In genomic region chr17:55448681-55449080, GRCh38 we compare ENCODE assay signal across 16 cellular contexts. TPM values are rescaled to one million over a fixed set of nuclear protein-coding genes. Genes with fewer than 3 reads are reported as not detected.
A peak's percentile ranks its signal among the peaks of the same experiment; 100 is the strongest.
DNase-seq lines count a peak whose midpoint lies in the region; ATAC-seq and TF ChIP-seq lines count a peak whose summit lies in the region.
"Had no signal": no experiment of that assay in that cellular context is flagged by ENCODE, and none has a peak within 500 bp of the region (broad histone marks: within the 10 kb centered on the region; RNA-seq: fewer than 3 reads in every experiment).

No MANE protein-coding gene starts in this region.

- H3K4ac ChIP-seq in IMR-90 (ENCODE audit: low read depth, low read length): peak overlapping the region; percentile 58; the same call in 1 of the 2 replicates
- H3K4ac ChIP-seq in mesenchymal stem cell (ENCODE audit: low read depth in 1 of 2, low read length in 2 of 2): peak overlapping the region in 1 of 2 experiments; percentile 33

- H4K5ac ChIP-seq in IMR-90 (ENCODE audit: low read depth, low read length): no peak overlapping the region

- TF ChIP-seq CTCF in IMR-90 (conservative IDR thresholded peaks at IDR 0.05; ENCODE audit: low read depth, low read length) (no peak), astrocyte of the spinal cord (IDR thresholded peaks at IDR 0.05; ENCODE audit: low read depth, low read length) (no peak)

- H2BK15ac ChIP-seq in IMR-90 (ENCODE audit: low read depth, low read length) (0 out of 3 replicates have a peak overlapping the region, but pooled peaks have one; percentile 21), mesenchymal stem cell (ENCODE audit: low read depth, poor library complexity, severe bottlenecking) (no peak overlapping the region)

- CTCF ChIA-PET in IMR-90 (lab: Yijun Ruan, JAX): no interaction called here

- H3K18ac ChIP-seq in IMR-90 (ENCODE audit: low read depth, low read length): peak overlapping the region; percentile 20; the same call in 1 of the 2 replicates
- peak overlapping the region in 1 of 2 experiments; percentile 33 for H3K18ac ChIP-seq in mesenchymal stem cell (ENCODE audit: low read depth in 1 of 2, low read length in 2 of 2)

- TF ChIP-seq POLR2A in IMR-90 (IDR thresholded peaks at IDR 0.05; ENCODE audit: low read depth, low read length): no peak

- H3K27ac ChIP-seq in IMR-90 (ENCODE audit: insufficient read depth, low read length) (peak overlapping the region; percentile 78; the same call in 1 of the 2 replicates), mesenchymal stem cell (ENCODE audit: low read length, poor library complexity, severe bottlenecking) (peak overlapping the region; percentile 10)
- H3K27ac ChIP-seq: brain microvascular endothelial cell, tibial artery had no signal

- WGBS in IMR-90 (ENCODE audit: extremely low coverage in 2 of 2, insufficient read length in 1 of 2), 2 experiments: no CpG with 5 or more reads among the region's 4 CpGs
- WGBS in mesenchymal stem cell: 9% methylated on average over 4 of the region's 4 CpGs

- H3K56ac ChIP-seq in IMR-90 (ENCODE audit: extremely low read depth, insufficient read depth, low read length): no peak overlapping the region

- H3K23ac ChIP-seq in IMR-90 (ENCODE audit: low read depth, low read length) (no peak overlapping the region; the same call in 1 of the 2 replicates), mesenchymal stem cell (ENCODE audit: low read length in 2 of 2) (no peak overlapping the region)

- H2BK20ac ChIP-seq in IMR-90 (ENCODE audit: low read depth, low read length): peak overlapping the region; percentile 11; the same call in 1 of the 2 replicates

- H3K9me3 ChIP-seq in IMR-90 (ENCODE audit: control insufficient read depth, insufficient read depth, low read length): no peaks in the 10 kb centered on the region
- no peaks in the 10 kb centered on the region for H3K9me3 ChIP-seq in mesenchymal stem cell (ENCODE audit: control insufficient read depth, low read length)
- H3K9me3 ChIP-seq: gastrocnemius medialis, right lobe of liver, tibial artery had no signal

- H2BK12ac ChIP-seq in mesenchymal stem cell (ENCODE audit: low read length in 2 of 2): no peak overlapping the region

- no peak overlapping the region for H3K4me2 ChIP-seq in IMR-90 (ENCODE audit: low read depth, low read length)
- H3K4me2 ChIP-seq in mesenchymal stem cell (ENCODE audit: low read length, poor library complexity, severe bottlenecking): no peak overlapping the region

- H3K4me1 ChIP-seq in IMR-90 (ENCODE audit: control insufficient read depth, insufficient read depth, low read length) (peaks cover 28% of the 10 kb centered on the region), mesenchymal stem cell (ENCODE audit: control insufficient read depth, insufficient read depth, low read depth, low read length) (peaks cover 19% of the 10 kb centered on the region)
- H3K4me1 ChIP-seq: tibial artery had no signal

- no peaks in the 10 kb centered on the region for H3K79me1 ChIP-seq in IMR-90 (ENCODE audit: low read depth in 1 of 2, low read length in 2 of 2)
- no peaks in the 10 kb centered on the region for H3K79me1 ChIP-seq in mesenchymal stem cell (replicated peaks; ENCODE audit: low read length, poor library complexity, severe bottlenecking)

- DNase-seq in AG08396 (ENCODE audit: low spot score) (peak; percentile 13), IMR-90 (peak; percentile 75), astrocyte of the spinal cord (ENCODE audit: low read depth, low spot score) (peak; percentile 63), mesenchymal stem cell (peak; percentile 92), epidermal melanocyte (ENCODE audit: insufficient read length, low spot score) (no peak)
- DNase-seq: activated naive CD4-positive, alpha-beta T cell; brain microvascular endothelial cell; gastrocnemius medialis; NCI-H1092; NCI-H510A treated with DMSO at 0.1 percent for 48 hours; right lobe of liver; stimulated activated CD4-positive, alpha-beta T cell treated with anti-CD3 and anti-CD28 coated beads, Interleukin-4, amount 100 ng/mL, for 24 hours; tibial artery had no signal

- H2AK5ac ChIP-seq in IMR-90 (ENCODE audit: low read depth, low read length): 0 out of 2 replicates have a peak overlapping the region, but pooled peaks have one; percentile 5
- H2AK5ac ChIP-seq in mesenchymal stem cell (ENCODE audit: low read length, severe bottlenecking): no peak overlapping the region

- no TSS peak for BruUV-seq in IMR-90 (replicated peaks; lab: Mats Ljungman, UMichigan)

- no peak overlapping the region for H4K91ac ChIP-seq in IMR-90 (ENCODE audit: insufficient read depth, low read depth, low read length)
- no peak overlapping the region for H4K91ac ChIP-seq in mesenchymal stem cell (ENCODE audit: low read length)

- in situ Hi-C loops in IMR-90 (cut with MboI; ENCODE audit: low sequenced_read_pairs): no loop called here
- in situ Hi-C loops in astrocyte of the spinal cord (cut with HindIII; ENCODE audit: low sequenced_read_pairs): no loop called here

- no peaks in the 10 kb centered on the region for H3K36me3 ChIP-seq in IMR-90 (ENCODE audit: control insufficient read depth, insufficient read depth, low read length)
- H3K36me3 ChIP-seq in mesenchymal stem cell (ENCODE audit: control insufficient read depth in 1 of 2, insufficient read depth in 2 of 2, low read depth in 1 of 2, low read length in 2 of 2): no peaks in the 10 kb centered on the region
- H3K36me3 ChIP-seq: brain microvascular endothelial cell, gastrocnemius medialis, right lobe of liver, tibial artery had no signal

- no peak overlapping the region for H3K9ac ChIP-seq in IMR-90 (ENCODE audit: low read depth, low read length)
- H3K9ac ChIP-seq in mesenchymal stem cell (ENCODE audit: low read length): no peak overlapping the region

- H4K8ac ChIP-seq in IMR-90 (ENCODE audit: low read depth in 2 of 2, low read length in 2 of 2): no peak overlapping the region
- no peak overlapping the region for H4K8ac ChIP-seq in mesenchymal stem cell (ENCODE audit: low read length)

- H3K9me1 ChIP-seq in IMR-90 (ENCODE audit: insufficient read depth, low read length): peaks cover 23% of the 10 kb centered on the region

- no peak overlapping the region for H2AK9ac ChIP-seq in IMR-90 (replicated peaks; ENCODE audit: low read depth, low read length, poor library complexity)

- no peak for TF ChIP-seq RAD21 in IMR-90 (IDR thresholded peaks at IDR 0.05; ENCODE audit: low read length)

- intact Hi-C loops in IMR-90 (cut with micrococcal nuclease): no loop called here

- no peak overlapping the region for H3K14ac ChIP-seq in IMR-90 (replicated peaks; ENCODE audit: low read depth, low read length)
- H3K14ac ChIP-seq in mesenchymal stem cell (ENCODE audit: low read length in 2 of 2): no peak overlapping the region

- ATAC-seq in IMR-90 (ENCODE audit: low read depth): peak; percentile 36
- ATAC-seq in GM19023 (IDR thresholded peaks at IDR 0.05; ENCODE audit: unreplicated experiment): no peak
- ATAC-seq in GM19452 (IDR thresholded peaks at IDR 0.05; ENCODE audit: unreplicated experiment): no peak
- ATAC-seq in HG02588 (IDR thresholded peaks at IDR 0.05; ENCODE audit: unreplicated experiment): no peak
- ATAC-seq: gastrocnemius medialis had no signal

- dilution Hi-C loops in IMR-90 (cut with HindIII; ENCODE audit: low sequenced_read_pairs, unreplicated experiment): no loop called here

- no peak overlapping the region for H2AFZ ChIP-seq in IMR-90 (replicated peaks; ENCODE audit: low read length, poor library complexity)
- H2AFZ ChIP-seq in mesenchymal stem cell (ENCODE audit: low read depth, low read length): no peak overlapping the region

- POLR2A ChIA-PET in IMR-90 (lab: Charles Lee; ENCODE audit: unreplicated experiment): no interaction called here

- H2BK5ac ChIP-seq in IMR-90 (ENCODE audit: low read depth, low read length, poor library complexity, severe bottlenecking): peak overlapping the region; percentile 12
- H2BK5ac ChIP-seq in mesenchymal stem cell (ENCODE audit: low read depth, low read length, poor library complexity, severe bottlenecking): no peak overlapping the region

- H4K20me1 ChIP-seq in IMR-90 (ENCODE audit: insufficient read depth, low read length): no peaks in the 10 kb centered on the region

- H3K4me3 ChIP-seq in IMR-90 (ENCODE audit: insufficient read depth, low read depth, low read length) (no peak overlapping the region), astrocyte of the spinal cord (ENCODE audit: low read depth, low read length) (no peak overlapping the region), mesenchymal stem cell (ENCODE audit: insufficient read depth in 1 of 2, low read depth in 1 of 2, low read length in 2 of 2) (no peak overlapping the region)
- H3K4me3 ChIP-seq: gastrocnemius medialis, right lobe of liver, tibial artery had no signal

- no peaks in the 10 kb centered on the region for H3K27me3 ChIP-seq in IMR-90 (ENCODE audit: control insufficient read depth, insufficient read depth, low read length)
- no peaks in the 10 kb centered on the region for H3K27me3 ChIP-seq in mesenchymal stem cell (ENCODE audit: control insufficient read depth in 1 of 2, insufficient read depth in 1 of 2, low read length in 2 of 2)
- H3K27me3 ChIP-seq: brain microvascular endothelial cell, gastrocnemius medialis, right lobe of liver had no signal

- H2BK120ac ChIP-seq in IMR-90 (ENCODE audit: low read depth, low read length) (no peak overlapping the region), mesenchymal stem cell (ENCODE audit: low read depth, low read length) (no peak overlapping the region)

TF ChIP-seq in IMR-90, 13 proteins besides CTCF, POLR2A, EP300 and RAD21:
- TF ChIP-seq NFE2L2 (IDR thresholded peaks at IDR 0.05; ENCODE audit: low read depth, low read length) (no peak), CEBPB (IDR thresholded peaks at IDR 0.05; ENCODE audit: low read depth, low read length) (peak; percentile 83)

RNA-seq across cellular contexts. Expression of gene MMD, which starts 27.0 kb away (rescaled TPM):
- 7.0 and 11.9 TPM in 2 replicates for total RNA-seq in IMR-90 (2012; rRNA removed)
- polyA plus RNA-seq in IMR-90 (2012; rRNA removed): 5.7 and 6.3 TPM in 2 replicates
- polyA plus RNA-seq in IMR-90 (2012; cell fraction: cytosol; rRNA removed): 2.9 and 5.0 TPM in 2 replicates
- polyA plus RNA-seq in IMR-90 (2012; cell fraction: nucleus; rRNA removed; ENCODE audit: low replicate concordance): 3.4 and 4.4 TPM in 2 replicates
- 126 TPM for polyA plus RNA-seq in mesenchymal stem cell (2013, experiment 1 of 2)
- polyA plus RNA-seq in mesenchymal stem cell (2013, experiment 2 of 2): 132 TPM
